In the genomic region with DNA sequence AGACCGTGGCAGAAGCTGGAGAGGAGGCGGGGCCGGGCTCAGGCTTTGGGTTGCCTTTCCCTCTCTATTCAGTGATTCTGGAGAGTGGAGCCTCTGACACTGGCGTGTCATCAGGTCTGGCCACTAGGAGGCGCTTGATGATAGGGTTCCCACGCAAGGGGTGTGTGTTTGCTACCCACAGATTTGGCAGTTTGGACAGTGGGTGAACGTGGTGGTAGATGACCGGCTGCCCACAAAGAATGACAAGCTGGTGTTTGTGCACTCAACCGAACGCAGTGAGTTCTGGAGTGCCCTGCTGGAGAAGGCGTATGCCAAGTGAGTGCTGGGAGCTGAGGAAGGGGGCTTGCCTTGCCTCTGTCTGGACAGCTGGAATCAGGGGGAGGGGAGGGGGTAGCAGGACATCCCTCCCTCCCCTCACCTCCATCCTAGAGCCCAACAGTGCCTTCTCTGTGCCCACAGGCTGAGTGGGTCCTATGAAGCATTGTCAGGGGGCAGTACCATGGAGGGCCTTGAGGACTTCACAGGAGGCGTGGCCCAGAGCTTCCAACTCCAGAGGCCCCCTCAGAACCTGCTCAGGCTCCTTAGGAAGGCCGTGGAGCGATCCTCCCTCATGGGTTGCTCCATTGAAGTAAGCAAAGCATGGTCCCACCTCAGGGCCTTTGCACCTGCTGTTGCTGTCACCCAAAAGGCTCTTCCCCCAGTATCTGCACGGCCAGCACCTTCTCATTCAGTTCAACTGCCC, we compare ENCODE assay signal across 8 cellular contexts. TPM values are rescaled to one million over a fixed set of nuclear protein-coding genes. Genes with fewer than 3 reads are reported as not detected.
DNase-seq lines count a peak whose midpoint lies in the region; ATAC-seq and TF ChIP-seq lines count a peak whose summit lies in the region.

No MANE protein-coding gene starts in this region.

- H3K27ac Mint-ChIP-seq in glutamatergic neuron (ENCODE audit: unreplicated experiment) (no peak overlapping the region), progenitor cell of endocrine pancreas (no peak overlapping the region)

- H3K4me3 Mint-ChIP-seq in glutamatergic neuron (ENCODE audit: unreplicated experiment) = no peak overlapping the region
- no peak overlapping the region for H3K4me3 Mint-ChIP-seq in progenitor cell of endocrine pancreas (ENCODE audit: low read depth)

- H3K4me1 Mint-ChIP-seq in glutamatergic neuron (ENCODE audit: low read depth, unreplicated experiment) (no peaks in the 10 kb centered on the region), progenitor cell of endocrine pancreas (ENCODE audit: low read depth) (no peaks in the 10 kb centered on the region)

- H3K9me3 Mint-ChIP-seq in glutamatergic neuron (ENCODE audit: unreplicated experiment) = peaks cover 3% of the 10 kb centered on the region
- no peaks in the 10 kb centered on the region for H3K9me3 Mint-ChIP-seq in progenitor cell of endocrine pancreas (ENCODE audit: low read depth)

- peak; percentile 86 for TF ChIP-seq CTCF in glutamatergic neuron (IDR thresholded peaks at IDR 0.05; ENCODE audit: partially characterized antibody, unreplicated experiment)
- peak; percentile 83 for TF ChIP-seq CTCF in progenitor cell of endocrine pancreas (IDR thresholded peaks at IDR 0.05; ENCODE audit: unreplicated experiment)

- H3K27me3 Mint-ChIP-seq in glutamatergic neuron (ENCODE audit: unreplicated experiment) = no peaks in the 10 kb centered on the region
- H3K27me3 Mint-ChIP-seq in progenitor cell of endocrine pancreas = peaks cover 15% of the 10 kb centered on the region

- H3K36me3 Mint-ChIP-seq in glutamatergic neuron (ENCODE audit: unreplicated experiment) (no peaks in the 10 kb centered on the region), progenitor cell of endocrine pancreas (ENCODE audit: insufficient read depth) (no peaks in the 10 kb centered on the region)

- DNase-seq in DMS 273 (lab: John Stamatoyannopoulos, UW; ENCODE audit: unreplicated experiment) (peak; percentile 91), M059J (ENCODE audit: low read depth) (peak; percentile 92), SK-N-DZ (ENCODE audit: low spot score) (peak; percentile 76), glutamatergic neuron (peak; percentile 88), progenitor cell of endocrine pancreas (ENCODE audit: low spot score, unreplicated experiment) (peak; percentile 56), ureter (ENCODE audit: low spot score) (peak; percentile 87)
- DNase-seq in activated naive CD4-positive, alpha-beta T cell treated with Interleukin-2 at 50 U/mL for 16 hours = peak; percentile 81

- peak; percentile 78 for ATAC-seq in GM21529 (IDR thresholded peaks at IDR 0.05; ENCODE audit: unreplicated experiment)

RNA-seq across cellular contexts. Expression of gene CAPN11, which starts 14.3 kb away (rescaled TPM):
- not detected in 2 replicates for total RNA-seq in M059J (2014; rRNA removed; shearing (Covaris generic))
- 0.06 TPM in 1 of 2 replicates, not detected in the other for polyA plus RNA-seq in SK-N-DZ (2014; cell fraction: cytosol; rRNA removed)
- polyA plus RNA-seq in SK-N-DZ (2014; cell fraction: nucleus; rRNA removed) = 0.80 and 2.1 TPM in 2 replicates
- not detected for total RNA-seq in glutamatergic neuron (ENCODE audit: unreplicated experiment)
- total RNA-seq in progenitor cell of endocrine pancreas = not detected in 2 replicates
- 2.1 TPM for total RNA-seq in ureter

RNA-seq across cellular contexts. Expression of gene MYMX, which starts 43.8 kb away (rescaled TPM):
- not detected in 2 replicates for total RNA-seq in M059J (2014; rRNA removed; shearing (Covaris generic))
- not detected in 2 replicates for polyA plus RNA-seq in SK-N-DZ (2014; cell fraction: cytosol; rRNA removed)
- not detected in 2 replicates for polyA plus RNA-seq in SK-N-DZ (2014; cell fraction: nucleus; rRNA removed)
- total RNA-seq in glutamatergic neuron (ENCODE audit: unreplicated experiment) = 0.91 TPM
- total RNA-seq in progenitor cell of endocrine pancreas = not detected in 2 replicates
- not detected for total RNA-seq in ureter

RNA-seq across cellular contexts. Expression of gene TMEM63B, which starts 45.6 kb away (rescaled TPM):
- 32.8 and 45.0 TPM in 2 replicates for total RNA-seq in M059J (2014; rRNA removed; shearing (Covaris generic))
- polyA plus RNA-seq in SK-N-DZ (2014; cell fraction: cytosol; rRNA removed) = 19.2 and 19.9 TPM in 2 replicates
- 29.5 and 38.4 TPM in 2 replicates for polyA plus RNA-seq in SK-N-DZ (2014; cell fraction: nucleus; rRNA removed)
- total RNA-seq in glutamatergic neuron (ENCODE audit: unreplicated experiment) (148 TPM), progenitor cell of endocrine pancreas (69.1 and 72.3 TPM in 2 replicates), ureter (32.7 TPM)

RNA-seq across cellular contexts. Expression of gene MRPL14, which starts 45.7 kb away (rescaled TPM):
- total RNA-seq in M059J (2014; rRNA removed; shearing (Covaris generic)) = 100 and 111 TPM in 2 replicates
- polyA plus RNA-seq in SK-N-DZ (2014; cell fraction: cytosol; rRNA removed) = 148 and 163 TPM in 2 replicates
- 62.7 and 112 TPM in 2 replicates for polyA plus RNA-seq in SK-N-DZ (2014; cell fraction: nucleus; rRNA removed)
- total RNA-seq in glutamatergic neuron (ENCODE audit: unreplicated experiment) = 31.7 TPM
- 49.9 and 51.1 TPM in 2 replicates for total RNA-seq in progenitor cell of endocrine pancreas
- total RNA-seq in ureter = 30.4 TPM

RNA-seq across cellular contexts. Expression of gene SLC29A1, which starts 50.5 kb away (rescaled TPM):
- 27.4 and 31.1 TPM in 2 replicates for total RNA-seq in M059J (2014; rRNA removed; shearing (Covaris generic))
- polyA plus RNA-seq in SK-N-DZ (2014; cell fraction: cytosol; rRNA removed) = 53.3 and 54.4 TPM in 2 replicates
- polyA plus RNA-seq in SK-N-DZ (2014; cell fraction: nucleus; rRNA removed) = 213 and 272 TPM in 2 replicates
- total RNA-seq in glutamatergic neuron (ENCODE audit: unreplicated experiment) (20.0 TPM), progenitor cell of endocrine pancreas (24.1 and 26.2 TPM in 2 replicates), ureter (58.1 TPM)

Comparison
In these comparisons a context has a peak if more than half of its experiments do, and no peak if none do; other contexts are left out.
1. Peak in every context shown above with its lines: DNase-seq and ATAC-seq.